ENCODE assay signal across 14 cellular contexts in genomic region chr19:7255119-7255518, GRCh38. TPM values are rescaled to one million over a fixed set of nuclear protein-coding genes. Genes with fewer than 3 reads are reported as not detected.
DNase-seq lines count a peak whose midpoint lies in the region; ATAC-seq and TF ChIP-seq lines count a peak whose summit lies in the region.
"Had no signal": no experiment of that assay in that cellular context is flagged by ENCODE, and none has a peak within 500 bp of the region (broad histone marks: within the 10 kb centered on the region; RNA-seq: fewer than 3 reads in every experiment).

No MANE protein-coding gene starts in this region.

- H3K4me3 Mint-ChIP-seq in GM23338 (no peak overlapping the region), T-cell (no peak overlapping the region)

- DNase-seq in GM23338 (ENCODE audit: low spot score) = no peak
- DNase-seq in right lobe of liver = no peak
- no peak for DNase-seq in thyroid gland
- DNase-seq in ecto neural progenitor cell (ENCODE audit: low spot score) = no peak
- DNase-seq in mucosa of gallbladder (ENCODE audit: low spot score) = no peak
- no peak for DNase-seq in T-cell
- DNase-seq: HCEC 1CT; NCI-H1436; NCI-H2081 treated with DMSO at 0.1 percent for 48 hours; NCI-H2227 treated with DMSO at 0.1 percent for 48 hours; NCI-H526 treated with DMSO at 0.1 percent for 48 hours; NK-92 treated with Interleukin-12 subunit alpha and Interleukin-12 subunit beta, amount 100 ng/mL, for 24 hours; OCI-M1 had no signal

- H4K20me1 ChIP-seq in GM23338 (replicated peaks; ENCODE audit: insufficient read depth) = peaks cover 6% of the 10 kb centered on the region

- ATAC-seq in GM23338 = no peak
- ATAC-seq in right lobe of liver = peak in 2 of 4 donors; percentile 0 to 31
- ATAC-seq in T-cell (replicated peaks in 1 of 4) = no peak

- TF ChIP-seq CTCF in GM23338 (conservative IDR thresholded peaks at IDR 0.05; ENCODE audit: low read depth in 2 of 2) = no peak
- no peak for TF ChIP-seq CTCF in VCaP (conservative IDR thresholded peaks at IDR 0.05)
- TF ChIP-seq CTCF in right lobe of liver (IDR thresholded peaks at IDR 0.05) = no peak
- TF ChIP-seq CTCF in thyroid gland (IDR thresholded peaks at IDR 0.05) = no peak

- TF ChIP-seq POLR2A in right lobe of liver (IDR thresholded peaks at IDR 0.05) = no peak
- TF ChIP-seq POLR2A in thyroid gland (IDR thresholded peaks at IDR 0.05) = no peak

- H3K9me3 Mint-ChIP-seq in GM23338 (no peaks in the 10 kb centered on the region; the same call in 2 of the 3 replicates), T-cell (no peaks in the 10 kb centered on the region)

- H3K36me3 Mint-ChIP-seq in GM23338 (ENCODE audit: low read depth) (no peaks in the 10 kb centered on the region), T-cell (no peaks in the 10 kb centered on the region)

- H3K27ac Mint-ChIP-seq in GM23338 = 0 out of 2 replicates have a peak overlapping the region, but pooled peaks have one; percentile 57
- H3K27ac Mint-ChIP-seq in T-cell = no peak overlapping the region

- H3F3A ChIP-seq in GM23338 (replicated peaks; ENCODE audit: low read depth) = no peaks in the 10 kb centered on the region

- no peak overlapping the region for H3K4me2 ChIP-seq in GM23338

- H3K27me3 ChIP-seq in GM23338 (ENCODE audit: insufficient read depth) = no peaks in the 10 kb centered on the region
- H3K27me3 ChIP-seq in right lobe of liver = no peaks in the 10 kb centered on the region
- H3K27me3 ChIP-seq in thyroid gland = no peaks in the 10 kb centered on the region

- WGBS in right lobe of liver (ENCODE audit: insufficient coverage, low coverage, low lambda C conversion rate, missing lambda C conversion rate) = 67% methylated on average over 5 of the region's 8 CpGs
- 87 to 90% methylated on average over 8 of the region's 8 CpGs for WGBS in thyroid gland, 2 donors

- intact Hi-C loops in right lobe of liver (cut with DNase I) = no loop called here
- intact Hi-C loops in thyroid gland (cut with DNase I) = no loop called here

- POLR2A ChIA-PET in T-cell (lab: Charles Lee) = no interaction called here

- H3K79me2 ChIP-seq in GM23338 (replicated peaks; ENCODE audit: insufficient read depth) = peaks cover 24% of the 10 kb centered on the region

- CTCF ChIA-PET in T-cell (lab: Charles Lee) = no interaction called here

- H3K4me1 ChIP-seq in GM23338 (ENCODE audit: insufficient read depth) = no peaks in the 10 kb centered on the region; the same call in 1 of the 2 replicates
- H3K4me1 ChIP-seq in right lobe of liver = peaks cover 0 to 34% (median 9%) of the 10 kb centered on the region in 4 donors
- H3K4me1 ChIP-seq in thyroid gland = peaks cover 7 to 29% of the 10 kb centered on the region in 2 donors

- no peaks in the 10 kb centered on the region for H3K9me3 ChIP-seq in right lobe of liver
- H3K9me3 ChIP-seq in thyroid gland = no peaks in the 10 kb centered on the region

- H3K36me3 ChIP-seq in GM23338 (ENCODE audit: insufficient read depth) (no peaks in the 10 kb centered on the region), right lobe of liver (no peaks in the 10 kb centered on the region), thyroid gland (no peaks in the 10 kb centered on the region)

- H3K27ac ChIP-seq in GM23338 (ENCODE audit: low read depth) (0 out of 2 replicates have a peak overlapping the region, but pooled peaks have one; percentile 26), VCaP (peak overlapping the region; percentile 9; the same call in 1 of the 2 replicates), right lobe of liver (peak overlapping the region in 2 of 3 donors; percentile 83 to 96), thyroid gland (peak overlapping the region in 2 of 3 donors; percentile 55 to 62)

- H3K4me3 ChIP-seq in GM23338 = no peak overlapping the region
- no peak overlapping the region for H3K4me3 ChIP-seq in right lobe of liver
- H3K4me3 ChIP-seq in thyroid gland (replicated peaks in 1 of 3) = no peak overlapping the region

- peaks cover 2% of the 10 kb centered on the region for H3K27me3 Mint-ChIP-seq in GM23338 (ENCODE audit: insufficient read depth, low read depth, poor library complexity)
- H3K27me3 Mint-ChIP-seq in T-cell = peaks cover 0 to 2% of the 10 kb centered on the region in 2 donors

- H3K4me1 Mint-ChIP-seq in GM23338 = peaks cover 14% of the 10 kb centered on the region
- no peaks in the 10 kb centered on the region for H3K4me1 Mint-ChIP-seq in T-cell

- no peak overlapping the region for H2AFZ ChIP-seq in GM23338

- no peaks in the 10 kb centered on the region for H3K9me2 ChIP-seq in GM23338 (ENCODE audit: insufficient read depth)

TF ChIP-seq in GM23338, 12 proteins besides CTCF, POLR2A, EP300 and RAD21 (continues in another document):
- TF ChIP-seq ZNF331 (CRISPR knock-in tag; IDR thresholded peaks at IDR 0.05; ENCODE audit: low read depth) (no peak), EZH2 (IDR thresholded peaks at IDR 0.05; ENCODE audit: low read depth, unreplicated experiment) (no peak), ZNF114 (CRISPR knock-in tag; IDR thresholded peaks at IDR 0.05) (no peak), ETS1 (IDR thresholded peaks at IDR 0.05) (no peak), CREB1 (CRISPR knock-in tag; IDR thresholded peaks at IDR 0.05; ENCODE audit: low read depth) (no peak), REST (IDR thresholded peaks at IDR 0.05; ENCODE audit: unreplicated experiment) (no peak), NANOG (IDR thresholded peaks at IDR 0.05; ENCODE audit: borderline replicate concordance) (no peak), STAT1 (IDR thresholded peaks at IDR 0.05; ENCODE audit: unreplicated experiment) (no peak), POLR2AphosphoS5 (IDR thresholded peaks at IDR 0.05; ENCODE audit: low read depth) (no peak), JUNB (IDR thresholded peaks at IDR 0.05; ENCODE audit: unreplicated experiment) (no peak), EZH2phosphoT487 (IDR thresholded peaks at IDR 0.05; ENCODE audit: unreplicated experiment) (no peak)

RNA-seq across cellular contexts. Expression of gene INSR, which starts 39.1 kb away (rescaled TPM):
- total RNA-seq in GM23338 (2014; rRNA removed; shearing (Covaris generic)) = 52.1 and 55.2 TPM in 2 replicates
- polyA plus RNA-seq in GM23338 (2016; fragmentation: Nextera tagmentation; extraction: Ambion mirVana) = 17.3 and 19.2 TPM in 2 replicates
- total RNA-seq in right lobe of liver = 100 to 1,000 TPM in 4 of 6 experiments, 10 to 100 TPM in 2; 82.7 to 121 (median 106) TPM
- 100 to 1,000 TPM in 1 of 4 donors, 10 to 100 TPM in 3; 38.9 to 101 (median 67.7) TPM for total RNA-seq in thyroid gland
- total RNA-seq in mucosa of gallbladder = 90.7 TPM
- 1 to 10 TPM; 2.4 to 3.8 (median 2.6) TPM for total RNA-seq in T-cell

Comparison
In these comparisons a context has a peak if more than half of its experiments do, and no peak if none do; other contexts are left out.
1. H3K27ac ChIP-seq: peak in every context shown above with its lines; median percentile 90 in right lobe of liver; 58 in thyroid gland; 26 in GM23338; 9 in VCaP.
2. RNA of gene INSR, which starts 39.1 kb away (total RNA-seq): 82.7 to 121 TPM in right lobe of liver, 90.7 TPM in mucosa of gallbladder (single experiment), 38.9 to 101 TPM in thyroid gland and 52.1 to 55.2 TPM in GM23338; 2.4 to 3.8 TPM in T-cell; every median in the first group is over 4 times any median in the second.